In genomic region chrX:23656684-23657083, GRCh38 we compare ENCODE assay signal across 23 cellular contexts. TPM values are rescaled to one million over a fixed set of nuclear protein-coding genes. Genes with fewer than 3 reads are reported as not detected.
A peak's percentile ranks its signal among the peaks of the same experiment; 100 is the strongest.
DNase-seq lines count a peak whose midpoint lies in the region; ATAC-seq, FAIRE-seq and TF ChIP-seq lines count a peak whose summit lies in the region.
"Had no signal": no experiment of that assay in that cellular context is flagged by ENCODE, and none has a peak within 500 bp of the region (broad histone marks: within the 10 kb centered on the region; RNA-seq: fewer than 3 reads in every experiment).

No MANE protein-coding gene starts in this region.

- WGBS in IMR-90 (ENCODE audit: extremely low coverage in 2 of 2, insufficient read length in 1 of 2), 2 experiments: no CpG with 5 or more reads among the region's 3 CpGs

- H2BK5ac ChIP-seq in IMR-90 (ENCODE audit: low read depth, low read length, poor library complexity, severe bottlenecking): no peak overlapping the region

- dilution Hi-C loops in IMR-90 (cut with HindIII; ENCODE audit: low sequenced_read_pairs, unreplicated experiment) (no loop called here), keratinocyte (cut with MboI; ENCODE audit: extremely low pct_ligation_motif_present, low sequenced_read_pairs) (no loop called here)

- no peak overlapping the region for H3K56ac ChIP-seq in IMR-90 (ENCODE audit: extremely low read depth, insufficient read depth, low read length)

- H3K4me1 ChIP-seq in IMR-90 (ENCODE audit: control insufficient read depth, insufficient read depth, low read length) (no peaks in the 10 kb centered on the region), keratinocyte (ENCODE audit: control insufficient read depth, extremely low read depth, insufficient read depth, low read length) (peaks cover 6% of the 10 kb centered on the region)
- H3K4me1 ChIP-seq in CD4-positive, alpha-beta memory T cell (ENCODE audit: insufficient read depth, low read length): peaks cover 4% of the 10 kb centered on the region
- H3K4me1 ChIP-seq: ascending aorta, lower lobe of right lung had no signal

- CTCF ChIA-PET in IMR-90 (lab: Yijun Ruan, JAX): no interaction called here
- CTCF ChIA-PET in CD4-positive, alpha-beta memory T cell (lab: Charles Lee; ENCODE audit: partially characterized antibody): no interaction called here

- H3K27ac ChIP-seq in IMR-90 (ENCODE audit: insufficient read depth, low read length) (no peak overlapping the region), keratinocyte (ENCODE audit: control insufficient read depth, insufficient read depth, low read length) (no peak overlapping the region)
- H3K27ac ChIP-seq in CD4-positive, alpha-beta memory T cell (ENCODE audit: low read depth, low read length): no peak overlapping the region
- H3K27ac ChIP-seq: ascending aorta, lower lobe of right lung had no signal

- intact Hi-C loops in IMR-90 (cut with micrococcal nuclease): no loop called here
- intact Hi-C loops in CD4-positive, alpha-beta memory T cell (cut with micrococcal nuclease): no loop called here

- peaks cover 7% of the 10 kb centered on the region for H3K27me3 ChIP-seq in IMR-90 (ENCODE audit: control insufficient read depth, insufficient read depth, low read length)
- H3K27me3 ChIP-seq in keratinocyte (ENCODE audit: control insufficient read depth, extremely low read depth, insufficient read depth, low read length): no peaks in the 10 kb centered on the region
- H3K27me3 ChIP-seq in CD4-positive, alpha-beta memory T cell (ENCODE audit: insufficient read depth, low read length): no peaks in the 10 kb centered on the region
- H3K27me3 ChIP-seq: ascending aorta had no signal

- POLR2A ChIA-PET in IMR-90 (lab: Charles Lee; ENCODE audit: unreplicated experiment): no interaction called here
- POLR2A ChIA-PET in CD4-positive, alpha-beta memory T cell (lab: Charles Lee; ENCODE audit: partially characterized antibody): no interaction called here

- no peak overlapping the region for H4K5ac ChIP-seq in IMR-90 (ENCODE audit: low read depth, low read length)

- no peak overlapping the region for H3K4me3 ChIP-seq in IMR-90 (ENCODE audit: insufficient read depth, low read depth, low read length)
- no peak overlapping the region for H3K4me3 ChIP-seq in keratinocyte (ENCODE audit: control insufficient read depth in 2 of 3, extremely low read depth in 1 of 3, insufficient read depth in 2 of 3, low read depth in 1 of 3, low read length in 3 of 3)
- no peak overlapping the region for H3K4me3 ChIP-seq in CD4-positive, alpha-beta memory T cell (ENCODE audit: low read length in 2 of 2)
- H3K4me3 ChIP-seq: ascending aorta, lower lobe of right lung had no signal

- no peak overlapping the region for H3K4me2 ChIP-seq in IMR-90 (ENCODE audit: low read depth, low read length)
- H3K4me2 ChIP-seq in keratinocyte (ENCODE audit: control insufficient read depth, extremely low read depth, insufficient read depth, low read depth, low read length): peak overlapping the region; percentile 12

- H4K91ac ChIP-seq in IMR-90 (ENCODE audit: insufficient read depth, low read depth, low read length): no peak overlapping the region

- H2AFZ ChIP-seq in IMR-90 (replicated peaks; ENCODE audit: low read length, poor library complexity): no peak overlapping the region
- H2AFZ ChIP-seq in keratinocyte (ENCODE audit: control insufficient read depth, low read length): no peak overlapping the region

- H3K9ac ChIP-seq in IMR-90 (ENCODE audit: low read depth, low read length) (no peak overlapping the region), keratinocyte (ENCODE audit: control insufficient read depth, extremely low read depth, insufficient read depth, low read length) (no peak overlapping the region)

- no peak overlapping the region for H4K8ac ChIP-seq in IMR-90 (ENCODE audit: low read depth in 2 of 2, low read length in 2 of 2)

- H3K27ac Mint-ChIP-seq in chondrocyte (ENCODE audit: unreplicated experiment): peak overlapping the region; percentile 78
- H3K27ac Mint-ChIP-seq in CD4-positive, alpha-beta memory T cell: no peak overlapping the region
- H3K27ac Mint-ChIP-seq: CD14-positive monocyte, type B pancreatic cell had no signal

- H3K79me2 ChIP-seq in keratinocyte (ENCODE audit: control insufficient read depth, insufficient read depth, low read length): no peaks in the 10 kb centered on the region

- H3K9me3 Mint-ChIP-seq in chondrocyte (ENCODE audit: low read depth): no peaks in the 10 kb centered on the region
- H3K9me3 Mint-ChIP-seq in CD4-positive, alpha-beta memory T cell: peaks cover 0 to 1% (median 0%) of the 10 kb centered on the region in 8 donors
- H3K9me3 Mint-ChIP-seq: CD14-positive monocyte, type B pancreatic cell had no signal

- H3K4me3 Mint-ChIP-seq in chondrocyte (ENCODE audit: unreplicated experiment): no peak overlapping the region
- no peak overlapping the region for H3K4me3 Mint-ChIP-seq in CD4-positive, alpha-beta memory T cell
- H3K4me3 Mint-ChIP-seq: CD14-positive monocyte, type B pancreatic cell had no signal

- no peak overlapping the region for H2BK15ac ChIP-seq in IMR-90 (ENCODE audit: low read depth, low read length)

- H2AK5ac ChIP-seq in IMR-90 (ENCODE audit: low read depth, low read length): no peak overlapping the region

- no peaks in the 10 kb centered on the region for H3K36me3 Mint-ChIP-seq in chondrocyte (ENCODE audit: low read depth)
- H3K36me3 Mint-ChIP-seq in CD4-positive, alpha-beta memory T cell: no peaks in the 10 kb centered on the region
- H3K36me3 Mint-ChIP-seq: CD14-positive monocyte, type B pancreatic cell had no signal

- H2AK9ac ChIP-seq in IMR-90 (replicated peaks; ENCODE audit: low read depth, low read length, poor library complexity): no peak overlapping the region

- no peak overlapping the region for H3K4ac ChIP-seq in IMR-90 (ENCODE audit: low read depth, low read length)

- H3K9me3 ChIP-seq in IMR-90 (ENCODE audit: control insufficient read depth, insufficient read depth, low read length): no peaks in the 10 kb centered on the region
- H3K9me3 ChIP-seq in keratinocyte (ENCODE audit: control insufficient read depth, low read depth, low read length): no peaks in the 10 kb centered on the region
- H3K9me3 ChIP-seq in CD4-positive, alpha-beta memory T cell (ENCODE audit: control insufficient read depth in 1 of 2, low read length in 2 of 2): no peaks in the 10 kb centered on the region
- H3K9me3 ChIP-seq: ascending aorta, lower lobe of right lung had no signal

- H2BK120ac ChIP-seq in IMR-90 (ENCODE audit: low read depth, low read length): no peak overlapping the region

- H3K4me1 Mint-ChIP-seq in chondrocyte (ENCODE audit: low read depth): peaks cover 12% of the 10 kb centered on the region
- H3K4me1 Mint-ChIP-seq in CD4-positive, alpha-beta memory T cell: peaks cover under 1 to 7% (median 4%) of the 10 kb centered on the region in 4 donors

- no peak for TF ChIP-seq RAD21 in IMR-90 (IDR thresholded peaks at IDR 0.05; ENCODE audit: low read length)

- H3K9me1 ChIP-seq in IMR-90 (ENCODE audit: insufficient read depth, low read length) (no peaks in the 10 kb centered on the region), keratinocyte (ENCODE audit: control insufficient read depth, extremely low read depth, insufficient read depth, low read length) (no peaks in the 10 kb centered on the region)

- no peaks in the 10 kb centered on the region for H3K27me3 Mint-ChIP-seq in chondrocyte (ENCODE audit: low read depth)
- H3K27me3 Mint-ChIP-seq in CD4-positive, alpha-beta memory T cell: peaks cover 0 to 1% of the 10 kb centered on the region in 2 donors
- H3K27me3 Mint-ChIP-seq: type B pancreatic cell had no signal

- DNase-seq in AG08395 (ENCODE audit: low spot score) (peak; percentile 41), IMR-90 (peak; percentile 26), chondrocyte (ENCODE audit: low spot score) (no peak), keratinocyte (ENCODE audit: low read depth, low spot score) (no peak), NCI-H2029 (lab: John Stamatoyannopoulos, UW) (no peak), SHP77 (lab: John Stamatoyannopoulos, UW) (no peak)
- no peak for DNase-seq in CD4-positive, alpha-beta memory T cell
- DNase-seq: activated CD4-positive, alpha-beta T cell treated with anti-CD3 and anti-CD28 coated beads, Interleukin-2, amount 50 U/mL, for 4 hours; activated naive CD4-positive, alpha-beta T cell; activated T-cell treated with anti-CD3 and anti-CD28 coated beads for 4 hours; lower lobe of right lung; NCI-H748 treated with DMSO at 0.1 percent for 48 hours; occipital lobe; retina; stimulated activated CD4-positive, alpha-beta T cell treated with anti-CD3 and anti-CD28 coated beads, Interleukin-12 subunit alpha, Interleukin-12 subunit beta, amount 100 ng/mL, for 4 hours; T-helper 2 cell had no signal

- H4K20me1 ChIP-seq in IMR-90 (ENCODE audit: insufficient read depth, low read length) (no peaks in the 10 kb centered on the region), keratinocyte (ENCODE audit: control insufficient read depth, extremely low read depth, insufficient read depth, low read length) (no peaks in the 10 kb centered on the region)

- BruUV-seq in IMR-90 (replicated peaks; lab: Mats Ljungman, UMichigan): no TSS peak

- H3K36me3 ChIP-seq in IMR-90 (ENCODE audit: control insufficient read depth, insufficient read depth, low read length) (no peaks in the 10 kb centered on the region), keratinocyte (ENCODE audit: control insufficient read depth in 2 of 2, extremely low read depth in 1 of 2, insufficient read depth in 2 of 2, low read length in 2 of 2) (no peaks in the 10 kb centered on the region)
- H3K36me3 ChIP-seq in CD4-positive, alpha-beta memory T cell (ENCODE audit: insufficient read depth, low read length): no peaks in the 10 kb centered on the region
- H3K36me3 ChIP-seq: ascending aorta, lower lobe of right lung had no signal

- H3K79me1 ChIP-seq in IMR-90 (ENCODE audit: low read depth in 1 of 2, low read length in 2 of 2): no peaks in the 10 kb centered on the region

- in situ Hi-C loops in IMR-90 (cut with MboI; ENCODE audit: low sequenced_read_pairs): no loop called here

- ATAC-seq in IMR-90 (ENCODE audit: low read depth) (peak; percentile 40), HG02973 (IDR thresholded peaks at IDR 0.05; ENCODE audit: unreplicated experiment) (no peak)
- ATAC-seq: lower lobe of right lung had no signal

- H2BK20ac ChIP-seq in IMR-90 (ENCODE audit: low read depth, low read length): no peak overlapping the region

- no peak overlapping the region for H3K23ac ChIP-seq in IMR-90 (ENCODE audit: low read depth, low read length)

- H3K14ac ChIP-seq in IMR-90 (replicated peaks; ENCODE audit: low read depth, low read length): no peak overlapping the region

- no peak overlapping the region for H3K18ac ChIP-seq in IMR-90 (ENCODE audit: low read depth, low read length)

- FAIRE-seq in keratinocyte (lab: Jason Lieb, UNC): no peak
- FAIRE-seq: A204.1, GM12891, GM19239 had no signal

- TF ChIP-seq POLR2A in IMR-90 (IDR thresholded peaks at IDR 0.05; ENCODE audit: low read depth, low read length): no peak

- TF ChIP-seq CTCF in IMR-90 (conservative IDR thresholded peaks at IDR 0.05; ENCODE audit: low read depth, low read length) (no peak), chondrocyte (IDR thresholded peaks at IDR 0.05) (no peak), keratinocyte (optimal IDR thresholded peaks at IDR 0.05 in 1 of 3, IDR thresholded peaks at IDR 0.05 in 1 of 3, conservative IDR thresholded peaks at IDR 0.05 in 1 of 3; ENCODE audit: extremely low read depth in 1 of 3, insufficient read depth in 2 of 3, low read length in 3 of 3) (no peak)

RNA-seq across cellular contexts. Expression of gene PRDX4, which starts 10.6 kb away (rescaled TPM):
- total RNA-seq in IMR-90 (2012; rRNA removed) (194 and 226 TPM in 2 replicates), chondrocyte (404 to 428 TPM (median 414 TPM) in 3 replicates)
- polyA plus RNA-seq in IMR-90 (2012; rRNA removed) (194 and 209 TPM in 2 replicates), keratinocyte (72.7 to 101 TPM (median 75.6 TPM) in 3 replicates)
- polyA plus RNA-seq in IMR-90 (2012; cell fraction: cytosol; rRNA removed): 135 TPM in 2 replicates
- polyA plus RNA-seq in IMR-90 (2012; cell fraction: nucleus; rRNA removed; ENCODE audit: low replicate concordance): 35.1 and 61.8 TPM in 2 replicates
- 39.4 TPM for polyA plus RNA-seq in keratinocyte (2011; ENCODE audit: low read depth)
- polyA plus RNA-seq in keratinocyte (2011; cell fraction: cytosol; rRNA removed): 63.8 and 111 TPM in 2 replicates
- polyA plus RNA-seq in keratinocyte (2011; cell fraction: nucleus; rRNA removed): 63.7 and 66.4 TPM in 2 replicates
- 72.5 and 77.6 TPM in 2 replicates for polyA plus RNA-seq in keratinocyte (2012; ENCODE audit: low replicate concordance)
- polyA minus RNA-seq in keratinocyte: 14.2 to 55.7 TPM (median 31.2 TPM) in 3 replicates
- 66.4 TPM for polyA minus RNA-seq in keratinocyte (2011; cell fraction: cytosol; rRNA and poly(A)+ RNA removed)
- 26.3 and 31.3 TPM in 2 replicates for polyA minus RNA-seq in keratinocyte (2011; cell fraction: nucleus; rRNA and poly(A)+ RNA removed)
- 10 to 100 TPM; 13.1 to 13.4 TPM for total RNA-seq in CD4-positive, alpha-beta memory T cell
- 10 to 100 TPM; 64.9 to 65.5 TPM for polyA plus RNA-seq in CD4-positive, alpha-beta memory T cell

Comparison
In these comparisons a context has a peak if more than half of its experiments do, and no peak if none do; other contexts are left out.
1. DNase-seq: peak in AG08395 (single experiment) and IMR-90 (single experiment); none in chondrocyte (single experiment), keratinocyte (single experiment), NCI-H2029 (single experiment), CD4-positive, alpha-beta memory T cell (0 of 5) and SHP77 (0 of 2).
2. RNA of gene PRDX4, which starts 10.6 kb away (total RNA-seq): 404 to 428 TPM in chondrocyte and 194 to 226 TPM in IMR-90; 13.1 to 13.4 TPM in CD4-positive, alpha-beta memory T cell; every median in the first group is over 10 times any median in the second.